In genomic region chr1:29258189-29258973, GRCh38 we compare ENCODE assay signal across 19 cellular contexts. TPM values are rescaled to one million over a fixed set of nuclear protein-coding genes. Genes with fewer than 3 reads are reported as not detected.
DNase-seq lines count a peak whose midpoint lies in the region; ATAC-seq, FAIRE-seq and TF ChIP-seq lines count a peak whose summit lies in the region.
"Had no signal": no experiment of that assay in that cellular context is flagged by ENCODE, and none has a peak within 500 bp of the region (broad histone marks: within the 10 kb centered on the region; RNA-seq: fewer than 3 reads in every experiment).

No MANE protein-coding gene starts in this region.

- no peak overlapping the region for H2BK120ac ChIP-seq in mesendoderm (ENCODE audit: low read depth, low read length)

- H3K18ac ChIP-seq in mesendoderm (ENCODE audit: low read length), result no peak overlapping the region

- H3K9ac ChIP-seq in astrocyte (ENCODE audit: low read length), result no peak overlapping the region
- peak overlapping the region; percentile 77 for H3K9ac ChIP-seq in mesendoderm (ENCODE audit: low read length)

- no peak overlapping the region for H3K4me3 Mint-ChIP-seq in astrocyte (ENCODE audit: unreplicated experiment)

- no peak overlapping the region for H4K8ac ChIP-seq in mesendoderm (ENCODE audit: low read depth, low read length)

- H3K4me2 ChIP-seq in A549 (peak overlapping the region; percentile 68; the same call in 1 of the 3 replicates), astrocyte (ENCODE audit: low read length) (no peak overlapping the region), mesendoderm (ENCODE audit: low read length) (no peak overlapping the region)

- H3K36me3 Mint-ChIP-seq in astrocyte (ENCODE audit: low read depth, unreplicated experiment), result peaks cover 5% of the 10 kb centered on the region

- H4K5ac ChIP-seq in mesendoderm (ENCODE audit: low read length), result no peak overlapping the region

- H3K4me1 Mint-ChIP-seq in astrocyte (ENCODE audit: low read depth, unreplicated experiment), result peaks cover 24% of the 10 kb centered on the region

- CTCF ChIA-PET in A549 (lab: Yijun Ruan, JAX), result interaction anchor here (0.5 to 0.9 kb wide), 3 partner anchors 12 to 1122 kb away, joined by 3 to 4 read pairs (median 4); no protein-coding TSS in a partner anchor

- POLR2A ChIA-PET in A549 (lab: Yijun Ruan, JAX), result no interaction called here

- H3K27ac Mint-ChIP-seq in astrocyte (ENCODE audit: unreplicated experiment), result peak overlapping the region; percentile 34

- H2BK15ac ChIP-seq in mesendoderm (replicated peaks; ENCODE audit: low read depth), result no peak overlapping the region

- no peaks in the 10 kb centered on the region for H3K27me3 ChIP-seq in astrocyte (ENCODE audit: insufficient read depth, low read length)
- no peaks in the 10 kb centered on the region for H3K27me3 ChIP-seq in mesendoderm (ENCODE audit: insufficient read depth, low read length, poor library complexity)
- H3K27me3 ChIP-seq: body of pancreas had no signal

- H3K27ac ChIP-seq in A549 (peak overlapping the region in 1 of 2 experiments; percentile 80; a peak in 3 of 6 replicates), astrocyte (ENCODE audit: low read depth, low read length) (no peak overlapping the region), mesendoderm (ENCODE audit: low read depth, low read length) (no peak overlapping the region)
- H3K27ac ChIP-seq: lower lobe of right lung, suprapubic skin had no signal

- TF ChIP-seq EP300 in A549 (IDR thresholded peaks at IDR 0.05), result no peak

- TF ChIP-seq POLR2A in A549 (IDR thresholded peaks at IDR 0.05; ENCODE audit: low read length), result no peak

- H3K27me3 Mint-ChIP-seq in astrocyte (ENCODE audit: low read depth, unreplicated experiment), result peaks cover 17% of the 10 kb centered on the region

- H3K4ac ChIP-seq in mesendoderm (ENCODE audit: low read depth, low read length), result no peak overlapping the region

- no peak overlapping the region for H3K23ac ChIP-seq in mesendoderm (ENCODE audit: low read length)

- WGBS in A549 (ENCODE audit: missing lambda C conversion rate), result 79% methylated on average over 5 of the region's 16 CpGs
- WGBS in mesendoderm (ENCODE audit: extremely low coverage, insufficient coverage, low lambda C conversion rate), result no CpG with 5 or more reads among the region's 16 CpGs

- H3K9me3 Mint-ChIP-seq in astrocyte (ENCODE audit: unreplicated experiment), result no peaks in the 10 kb centered on the region

- no peaks in the 10 kb centered on the region for H3K36me3 ChIP-seq in astrocyte (ENCODE audit: insufficient read depth, low read length)
- no peaks in the 10 kb centered on the region for H3K36me3 ChIP-seq in mesendoderm (ENCODE audit: control insufficient read depth, insufficient read depth, low read length)
- H3K36me3 ChIP-seq: suprapubic skin had no signal

- peaks cover 14% of the 10 kb centered on the region for H4K20me1 ChIP-seq in astrocyte (ENCODE audit: insufficient read depth, low read length)

- peaks cover 3% of the 10 kb centered on the region for H3K79me2 ChIP-seq in astrocyte (ENCODE audit: insufficient read depth, low read length)
- peaks cover 5% of the 10 kb centered on the region for H3K79me2 ChIP-seq in mesendoderm (ENCODE audit: control insufficient read depth, insufficient read depth, low read length)

- H3K9me3 ChIP-seq in A549 (no peaks in the 10 kb centered on the region), astrocyte (ENCODE audit: insufficient read depth, low read depth, low read length) (no peaks in the 10 kb centered on the region)
- H3K9me3 ChIP-seq: body of pancreas, lower lobe of right lung, suprapubic skin had no signal

- H3K4me3 ChIP-seq in A549 (no peak overlapping the region), astrocyte (ENCODE audit: insufficient read depth, low read depth, low read length) (no peak overlapping the region), mesendoderm (ENCODE audit: low read length) (no peak overlapping the region)
- H3K4me3 ChIP-seq: body of pancreas had no signal

- FAIRE-seq in A549 (lab: Jason Lieb, UNC), result no peak
- no peak for FAIRE-seq in astrocyte (lab: Jason Lieb, UNC)
- FAIRE-seq: G401.6, GM12892 had no signal

- H2AK5ac ChIP-seq in mesendoderm (ENCODE audit: low read length), result peak overlapping the region; percentile 48

- H3K79me1 ChIP-seq in mesendoderm (ENCODE audit: low read length), result peaks cover 10% of the 10 kb centered on the region

- peak overlapping the region; percentile 89 for H3K56ac ChIP-seq in mesendoderm (ENCODE audit: low read length)

- no peak for TF ChIP-seq RAD21 in A549 (conservative IDR thresholded peaks at IDR 0.05 in 1 of 2, IDR thresholded peaks at IDR 0.05 in 1 of 2)

- H3K4me1 ChIP-seq in A549 (peaks cover 26% of the 10 kb centered on the region), astrocyte (ENCODE audit: insufficient read depth, low read length) (peaks cover 40% of the 10 kb centered on the region), mesendoderm (ENCODE audit: control insufficient read depth, low read depth, low read length) (peaks cover 24% of the 10 kb centered on the region)

- H2BK5ac ChIP-seq in mesendoderm (ENCODE audit: low read length), result no peak overlapping the region

- no peak overlapping the region for H2AFZ ChIP-seq in astrocyte (ENCODE audit: low read depth, low read length)

- no peak for ATAC-seq in A549

- DNase-seq in A549 (ENCODE audit: low read depth in 1 of 2, low spot score in 1 of 2) (no peak), D341Med (ENCODE audit: low spot score) (peak; percentile 20), astrocyte (ENCODE audit: low read depth) (no peak), mesendoderm (no peak), NCI-H1105 (lab: John Stamatoyannopoulos, UW) (no peak), SIG-M5 treated with dmso at 0.1 percent for 504 hours (lab: John Stamatoyannopoulos, UW; ENCODE audit: unreplicated experiment) (no peak), NCI-H128 (lab: John Stamatoyannopoulos, UW; ENCODE audit: unreplicated experiment) (no peak), NK-92 (lab: John Stamatoyannopoulos, UW; ENCODE audit: unreplicated experiment) (no peak)
- DNase-seq: activated CD4-positive, alpha-beta T cell treated with anti-CD3 and anti-CD28 coated beads for 4 hours; activated CD8-positive, alpha-beta memory T cell treated with anti-CD3 and anti-CD28 coated beads, Interleukin-2, amount 50 U/mL, for 4 hours; body of pancreas; lower lobe of right lung; NCI-H2081; NCI-H524 treated with DMSO at 0.1 percent for 48 hours; SHP77; T1000 had no signal

- TF ChIP-seq CTCF in A549 (IDR thresholded peaks at IDR 0.05), result no peak
- TF ChIP-seq CTCF in astrocyte (IDR thresholded peaks at IDR 0.05; ENCODE audit: insufficient read depth, low read depth, low read length), result no peak

TF ChIP-seq in A549, 52 proteins besides CTCF, POLR2A, EP300 and RAD21 (continues in another document):
- TF ChIP-seq RFX5 (IDR thresholded peaks at IDR 0.05) (no peak), TP53 (CRISPR knock-in tag; IDR thresholded peaks at IDR 0.05) (no peak), EHMT2 (IDR thresholded peaks at IDR 0.05; ENCODE audit: low read depth) (no peak), HDAC2 (IDR thresholded peaks at IDR 0.05) (no peak), JUN (IDR thresholded peaks at IDR 0.05) (no peak), HOXB5 (CRISPR knock-in tag; IDR thresholded peaks at IDR 0.05) (no peak), HMGXB4 (CRISPR knock-in tag; IDR thresholded peaks at IDR 0.05; ENCODE audit: borderline replicate concordance) (no peak), USF2 (IDR thresholded peaks at IDR 0.05) (no peak), SREBF2 (IDR thresholded peaks at IDR 0.05) (no peak), TFCP2L1 (CRISPR knock-in tag; IDR thresholded peaks at IDR 0.05) (no peak), JUNB (IDR thresholded peaks at IDR 0.05) (no peak)

RNA-seq across cellular contexts. Expression of gene PTPRU, which starts 22.1 kb away (rescaled TPM):
- polyA plus RNA-seq in A549 (2011; rRNA removed), result 5.7 and 6.1 TPM in 2 replicates
- 8.4 and 9.9 TPM in 2 replicates for polyA plus RNA-seq in A549 (2012; cell fraction: cytosol; rRNA removed)
- polyA plus RNA-seq in A549 (2012; cell fraction: nucleus; rRNA removed), result 23.1 and 27.8 TPM in 2 replicates
- polyA plus RNA-seq in A549 (2017; fragmentation: RNase III; extraction: RNeasy Plus Mini Kit Qiagen cat#74134 plus additional on column Dnase treatment), result 5.6 to 6.1 TPM (median 5.9 TPM) in 3 replicates
- 10.8 and 13.6 TPM in 2 replicates for polyA minus RNA-seq in A549 (2011; rRNA and poly(A)+ RNA removed)
- total RNA-seq in astrocyte, result 36.6 and 47.2 TPM in 2 replicates
- 25.6 TPM for polyA plus RNA-seq in mesendoderm (2013, experiment 1 of 2)
- polyA plus RNA-seq in mesendoderm (2013, experiment 2 of 2), result 25.8 TPM

RNA-seq across cellular contexts. Expression of gene MECR, which starts 27.6 kb away (rescaled TPM):
- 18.0 and 21.4 TPM in 2 replicates for polyA plus RNA-seq in A549 (2011; rRNA removed)
- 27.8 and 31.4 TPM in 2 replicates for polyA plus RNA-seq in A549 (2012; cell fraction: cytosol; rRNA removed)
- 20.9 and 22.6 TPM in 2 replicates for polyA plus RNA-seq in A549 (2012; cell fraction: nucleus; rRNA removed)
- polyA plus RNA-seq in A549 (2017; fragmentation: RNase III; extraction: RNeasy Plus Mini Kit Qiagen cat#74134 plus additional on column Dnase treatment), result 13.0 to 14.2 TPM (median 13.2 TPM) in 3 replicates
- polyA minus RNA-seq in A549 (2011; rRNA and poly(A)+ RNA removed), result 28.2 and 29.4 TPM in 2 replicates
- 25.1 and 30.3 TPM in 2 replicates for total RNA-seq in astrocyte
- polyA plus RNA-seq in mesendoderm (2013, experiment 1 of 2), result 21.4 TPM
- polyA plus RNA-seq in mesendoderm (2013, experiment 2 of 2), result 23.3 TPM
